Comparison of ENCODE assay signal across 9 cellular contexts in genomic region chr14:74572829-74573360, GRCh38. TPM values are rescaled to one million over a fixed set of nuclear protein-coding genes. Genes with fewer than 3 reads are reported as not detected.
A peak's percentile ranks its signal among the peaks of the same experiment; 100 is the strongest.
DNase-seq lines count a peak whose midpoint lies in the region; ATAC-seq, FAIRE-seq and TF ChIP-seq lines count a peak whose summit lies in the region.
"Had no signal": no experiment of that assay in that cellular context is flagged by ENCODE, and none has a peak within 500 bp of the region (broad histone marks: within the 10 kb centered on the region; RNA-seq: fewer than 3 reads in every experiment).

No MANE protein-coding gene starts in this region.

- peaks cover 2% of the 10 kb centered on the region for H3K27me3 Mint-ChIP-seq in neural progenitor cell (ENCODE audit: insufficient read depth, low read depth)
- H3K27me3 Mint-ChIP-seq in stimulated activated naive B cell treated with anti-CD40 and anti-IgM and Interleukin-4, amounts not matched to agents 10 μg/mL and 1 μg/mL and 100 μg/mL, for 72 hours = peaks cover 23 to 26% of the 10 kb centered on the region in 2 donors

- no peaks in the 10 kb centered on the region for H4K20me1 ChIP-seq in endothelial cell of umbilical vein (replicated peaks; ENCODE audit: control insufficient read depth, extremely low read depth, insufficient read depth, low read length)
- H4K20me1 ChIP-seq in neural progenitor cell (ENCODE audit: low read depth) = no peaks in the 10 kb centered on the region
- H4K20me1 ChIP-seq in HepG2 (ENCODE audit: insufficient read depth, low read length) = no peaks in the 10 kb centered on the region

- H3K9me1 ChIP-seq in endothelial cell of umbilical vein (replicated peaks; ENCODE audit: control insufficient read depth, extremely low read depth, insufficient read depth, low read length) = no peaks in the 10 kb centered on the region

- H3K27me3 ChIP-seq in endothelial cell of umbilical vein (ENCODE audit: control insufficient read depth in 2 of 2, insufficient read depth in 2 of 2, low read length in 2 of 2) (no peaks in the 10 kb centered on the region), neural progenitor cell (no peaks in the 10 kb centered on the region), HepG2 (ENCODE audit: control insufficient read depth in 1 of 2, insufficient read depth in 2 of 2, low read length in 2 of 2) (peaks cover 0 to 12% of the 10 kb centered on the region in 2 experiments; a peak in 2 of 5 replicates)
- H3K27me3 ChIP-seq: dorsolateral prefrontal cortex had no signal

- peak overlapping the region; percentile 56 for H3K4me3 Mint-ChIP-seq in neural progenitor cell
- no peak overlapping the region for H3K4me3 Mint-ChIP-seq in stimulated activated naive B cell treated with anti-CD40 and anti-IgM and Interleukin-4, amounts not matched to agents 10 μg/mL and 1 μg/mL and 100 μg/mL, for 72 hours

- 76% methylated on average over 10 of the region's 10 CpGs for WGBS in A549 (ENCODE audit: missing lambda C conversion rate)
- 49% methylated on average over 9 of the region's 10 CpGs for WGBS in HepG2 (ENCODE audit: low lambda C conversion rate)

- no peak for TF ChIP-seq RAD21 in A549 (conservative IDR thresholded peaks at IDR 0.05 in 1 of 2, IDR thresholded peaks at IDR 0.05 in 1 of 2)
- TF ChIP-seq RAD21 in HepG2 (CRISPR knock-in tag; IDR thresholded peaks at IDR 0.05) = no peak

- H3K36me3 ChIP-seq in endothelial cell of umbilical vein (ENCODE audit: control insufficient read depth in 2 of 2, extremely low read depth in 1 of 2, insufficient read depth in 2 of 2, low read length in 2 of 2) = peaks cover 4 to 8% of the 10 kb centered on the region in 2 experiments
- no peaks in the 10 kb centered on the region for H3K36me3 ChIP-seq in neural progenitor cell
- H3K36me3 ChIP-seq in HepG2 (replicated peaks in 1 of 2; ENCODE audit: control insufficient read depth in 1 of 2, insufficient read depth in 2 of 2, low read length in 2 of 2) = no peaks in the 10 kb centered on the region

- intact Hi-C loops in endothelial cell of umbilical vein (cut with micrococcal nuclease) = loop anchor here (1.0 to 5.0 kb wide), 3 partner anchors 7 to 81 kb away; partner anchors contain the start of genes ISCA2 and NPC2
- intact Hi-C loops in HepG2 (cut with micrococcal nuclease; ENCODE audit: unreplicated experiment) = no loop called here

- in situ Hi-C loops in HepG2 (cut with HindIII; ENCODE audit: extremely low pct_ligation_motif_present, low pct_unique_long_range_greater_than_20kb) = no loop called here

- H3K27ac ChIP-seq in A549 (peak overlapping the region; percentile 91 to 95), endothelial cell of umbilical vein (ENCODE audit: insufficient read depth, low read depth, low read length) (peak overlapping the region; percentile 92), neural progenitor cell (no peak overlapping the region), HepG2 (ENCODE audit: extremely low read length, insufficient read depth, low read length) (no peak overlapping the region)

- peaks cover 47% of the 10 kb centered on the region for H3K4me1 Mint-ChIP-seq in neural progenitor cell
- H3K4me1 Mint-ChIP-seq in stimulated activated naive B cell treated with anti-CD40 and anti-IgM and Interleukin-4, amounts not matched to agents 10 μg/mL and 1 μg/mL and 100 μg/mL, for 72 hours = peaks cover 10 to 21% of the 10 kb centered on the region in 2 donors

- H3K4me2 ChIP-seq in A549 (peak overlapping the region; percentile 80), endothelial cell of umbilical vein (ENCODE audit: insufficient read depth, low read length) (peak overlapping the region; percentile 37), neural progenitor cell (no peak overlapping the region), HepG2 (ENCODE audit: low read depth, low read length) (no peak overlapping the region)

- H2AFZ ChIP-seq in endothelial cell of umbilical vein (ENCODE audit: low read depth, low read length) = no peak overlapping the region
- H2AFZ ChIP-seq in neural progenitor cell (replicated peaks) = no peak overlapping the region
- H2AFZ ChIP-seq in HepG2 (ENCODE audit: low read length) = no peak overlapping the region

- no peak for FAIRE-seq in A549 (lab: Jason Lieb, UNC)
- FAIRE-seq in endothelial cell of umbilical vein (lab: Jason Lieb, UNC) = peak; percentile 53
- FAIRE-seq in HepG2 (lab: Jason Lieb, UNC) = no peak

- dilution Hi-C loops in endothelial cell of umbilical vein (cut with MboI; ENCODE audit: extremely low pct_ligation_motif_present, low sequenced_read_pairs) = no loop called here

- TF ChIP-seq POLR2A in A549 (IDR thresholded peaks at IDR 0.05; ENCODE audit: low read length) = no peak
- TF ChIP-seq POLR2A in endothelial cell of umbilical vein (IDR thresholded peaks at IDR 0.05; ENCODE audit: low read depth, low read length) = no peak
- TF ChIP-seq POLR2A in HepG2 (IDR thresholded peaks at IDR 0.05; ENCODE audit: insufficient read depth in 1 of 2, low read depth in 2 of 2, low read length in 2 of 2) = no peak

- no peaks in the 10 kb centered on the region for H3K9me3 ChIP-seq in A549
- H3K9me3 ChIP-seq in endothelial cell of umbilical vein (replicated peaks; ENCODE audit: control insufficient read depth, insufficient read depth, low read length) = no peaks in the 10 kb centered on the region
- no peaks in the 10 kb centered on the region for H3K9me3 ChIP-seq in neural progenitor cell (ENCODE audit: low read depth)
- no peaks in the 10 kb centered on the region for H3K9me3 ChIP-seq in HepG2 (ENCODE audit: low read length)

- H3K9me3 Mint-ChIP-seq in neural progenitor cell = no peaks in the 10 kb centered on the region
- H3K9me3 Mint-ChIP-seq in stimulated activated naive B cell treated with anti-CD40 and anti-IgM and Interleukin-4, amounts not matched to agents 10 μg/mL and 1 μg/mL and 100 μg/mL, for 72 hours = no peaks in the 10 kb centered on the region

- peak overlapping the region; percentile 50 for H3K9ac ChIP-seq in endothelial cell of umbilical vein (replicated peaks; ENCODE audit: extremely low read depth, insufficient read depth, low read length)
- no peak overlapping the region for H3K9ac ChIP-seq in neural progenitor cell
- no peak overlapping the region for H3K9ac ChIP-seq in HepG2 (ENCODE audit: insufficient read depth, low read depth, low read length)

- BruUV-seq in endothelial cell of umbilical vein (replicated peaks; lab: Mats Ljungman, UMichigan) (no TSS peak), HepG2 (replicated peaks; lab: Mats Ljungman, UMichigan) (no TSS peak)

- TF ChIP-seq CTCF in A549 (IDR thresholded peaks at IDR 0.05) (no peak), endothelial cell of umbilical vein (IDR thresholded peaks at IDR 0.05; ENCODE audit: extremely low read depth in 1 of 2, insufficient read depth in 1 of 2, low read depth in 1 of 2, low read length in 2 of 2) (no peak), neural progenitor cell (IDR thresholded peaks at IDR 0.05) (no peak), HepG2 (CRISPR knock-in tag; IDR thresholded peaks at IDR 0.05) (no peak)

- peak overlapping the region; percentile 96 for H3K27ac Mint-ChIP-seq in neural progenitor cell
- H3K27ac Mint-ChIP-seq in stimulated activated naive B cell treated with anti-CD40 and anti-IgM and Interleukin-4, amounts not matched to agents 10 μg/mL and 1 μg/mL and 100 μg/mL, for 72 hours = no peak overlapping the region

- POLR2A ChIA-PET in A549 (lab: Yijun Ruan, JAX) = interaction anchor here (0.6 to 2.9 kb wide), 6 partner anchors 10 to 80 kb away, joined by 3 to 17 read pairs (median 8); partner anchors contain the start of genes ISCA2 and NPC2
- POLR2A ChIA-PET in endothelial cell of umbilical vein (lab: Charles Lee) = interaction anchor here (0.7 kb wide), 2 partner anchors 44 to 491 kb away, joined by 3 to 4 read pairs; partner anchors contain the start of gene ACYP1
- POLR2A ChIA-PET in HepG2 (lab: Yijun Ruan, JAX) = no interaction called here

- CTCF ChIA-PET in A549 (lab: Yijun Ruan, JAX) = interaction anchor here (0.8 to 4.5 kb wide), 13 partner anchors 11 to 231 kb away, joined by 3 to 42 read pairs (median 4); partner anchors contain the start of genes LTBP2 and YLPM1
- CTCF ChIA-PET in endothelial cell of umbilical vein (lab: Charles Lee) = interaction anchor here (0.6 to 2.2 kb wide), 6 partner anchors 10 to 231 kb away, joined by 3 to 11 read pairs (median 4); partner anchors contain the start of gene LTBP2
- CTCF ChIA-PET in HepG2 (lab: Yijun Ruan, JAX; ENCODE audit: low intra/inter-chr PET ratio, low total read pairs) = no interaction called here

- no peak for DNase-seq in A549 (ENCODE audit: low read depth in 1 of 2, low spot score in 1 of 2)
- DNase-seq in NCI-H2227 treated with DMSO at 0.1 percent for 48 hours (lab: John Stamatoyannopoulos, UW) = peak; percentile 33
- DNase-seq in endothelial cell of umbilical vein (ENCODE audit: low read depth, low spot score) = peak; percentile 43
- DNase-seq in neural progenitor cell (ENCODE audit: low spot score) = no peak
- DNase-seq in stimulated activated naive B cell treated with anti-CD40 and anti-IgM and Interleukin-4, amounts not matched to agents 10 μg/mL and 1 μg/mL and 100 μg/mL, for 72 hours = no peak
- no peak for DNase-seq in DMS114 treated with DMSO at 0.1 percent for 48 hours (lab: John Stamatoyannopoulos, UW; ENCODE audit: unreplicated experiment)
- DNase-seq in AML-193 (lab: John Stamatoyannopoulos, UW) = no peak
- DNase-seq in HepG2 (ENCODE audit: low spot score) = no peak

- ATAC-seq in A549 = no peak
- ATAC-seq in stimulated activated naive B cell treated with anti-CD40 and anti-IgM and Interleukin-4, amounts not matched to agents 10 μg/mL and 1 μg/mL and 100 μg/mL, for 72 hours (replicated peaks) = no peak
- no peak; the same call in 2 of the 3 replicates for ATAC-seq in HepG2

- H3K79me2 ChIP-seq in endothelial cell of umbilical vein (ENCODE audit: control insufficient read depth, insufficient read depth, low read length) = peaks cover 84% of the 10 kb centered on the region
- H3K79me2 ChIP-seq in neural progenitor cell (ENCODE audit: low read depth) = no peaks in the 10 kb centered on the region
- no peaks in the 10 kb centered on the region for H3K79me2 ChIP-seq in HepG2 (ENCODE audit: insufficient read depth, low read length)

- TF ChIP-seq EP300 in A549 (IDR thresholded peaks at IDR 0.05) = no peak
- no peak for TF ChIP-seq EP300 in HepG2 (IDR thresholded peaks at IDR 0.05; ENCODE audit: low read depth in 2 of 2, low read length in 2 of 2)
- no peak for TF ChIP-seq EP300 in HepG2 (CRISPR knock-in tag; IDR thresholded peaks at IDR 0.05; ENCODE audit: borderline replicate concordance)

- no peaks in the 10 kb centered on the region for H3F3A ChIP-seq in neural progenitor cell (ENCODE audit: low read depth)

- H3K36me3 Mint-ChIP-seq in neural progenitor cell = no peaks in the 10 kb centered on the region
- H3K36me3 Mint-ChIP-seq in stimulated activated naive B cell treated with anti-CD40 and anti-IgM and Interleukin-4, amounts not matched to agents 10 μg/mL and 1 μg/mL and 100 μg/mL, for 72 hours = no peaks in the 10 kb centered on the region

- H3K4me3 ChIP-seq in A549 (peak overlapping the region; percentile 25; the same call in 1 of the 3 replicates), endothelial cell of umbilical vein (replicated peaks in 1 of 3; ENCODE audit: insufficient read depth in 1 of 3, low read depth in 1 of 3, low read length in 3 of 3) (no peak overlapping the region), neural progenitor cell (no peak overlapping the region), HepG2 (replicated peaks in 1 of 3; ENCODE audit: insufficient read depth in 1 of 3, low read depth in 2 of 3, low read length in 3 of 3) (no peak overlapping the region)

- H3K4me1 ChIP-seq in A549 (peaks cover 82% of the 10 kb centered on the region), endothelial cell of umbilical vein (ENCODE audit: control insufficient read depth, extremely low read depth, insufficient read depth, low read length) (peaks cover 59% of the 10 kb centered on the region), neural progenitor cell (no peaks in the 10 kb centered on the region), HepG2 (ENCODE audit: insufficient read depth, low read length) (peaks cover 31% of the 10 kb centered on the region)

RNA-seq across cellular contexts. Expression of gene LTBP2, which starts 39.1 kb away (rescaled TPM):
- polyA plus RNA-seq in A549 (2011; rRNA removed) (4.9 and 6.3 TPM in 2 replicates), A549 (2017; fragmentation: RNase III; extraction: RNeasy Plus Mini Kit Qiagen cat#74134 plus additional on column Dnase treatment) (9.9 to 17.1 TPM (median 14.4 TPM) in 3 replicates), endothelial cell of umbilical vein (208 and 209 TPM in 2 replicates), HepG2 (2011; rRNA removed) (0.41 and 0.46 TPM in 2 replicates)
- 3.3 and 5.0 TPM in 2 replicates for polyA plus RNA-seq in A549 (2012; cell fraction: cytosol; rRNA removed)
- 21.8 and 25.3 TPM in 2 replicates for polyA plus RNA-seq in A549 (2012; cell fraction: nucleus; rRNA removed)
- polyA minus RNA-seq in A549 (2011; rRNA and poly(A)+ RNA removed) = 9.0 and 9.7 TPM in 2 replicates
- total RNA-seq in endothelial cell of umbilical vein (264 and 268 TPM in 2 replicates), neural progenitor cell (ENCODE audit: low replicate concordance) (0.43 and 0.84 TPM in 2 replicates), HepG2 (2016; rRNA removed; fragmentation: Illumina TruSeq; extraction: Trizol) (0.18 and 0.20 TPM in 2 replicates)
- polyA plus RNA-seq in endothelial cell of umbilical vein (2011; cell fraction: cytosol; rRNA removed) = 182 and 200 TPM in 2 replicates
- 302 and 337 TPM in 2 replicates for polyA plus RNA-seq in endothelial cell of umbilical vein (2011; cell fraction: nucleus; rRNA removed)
- 319 and 426 TPM in 2 replicates for polyA plus RNA-seq in endothelial cell of umbilical vein (2012)
- 357 and 369 TPM in 2 replicates for polyA minus RNA-seq in endothelial cell of umbilical vein
- polyA minus RNA-seq in endothelial cell of umbilical vein (2011; cell fraction: cytosol; rRNA and poly(A)+ RNA removed) = not detected
- polyA minus RNA-seq in endothelial cell of umbilical vein (2011; cell fraction: nucleus; rRNA and poly(A)+ RNA removed) = 150 and 213 TPM in 2 replicates
- total RNA-seq in HepG2 (2016; cell fraction: cytosol; rRNA removed; fragmentation: Illumina TruSeq; extraction: Trizol; ENCODE audit: low read depth) = 0.09 TPM in 1 of 2 replicates, not detected in the other
- 0.10 and 0.41 TPM in 2 replicates for total RNA-seq in HepG2 (2016; cell fraction: insoluble cytoplasmic fraction; rRNA removed; fragmentation: Illumina TruSeq; extraction: Trizol)
- 0.06 TPM in 1 of 2 replicates, not detected in the other for total RNA-seq in HepG2 (2016; cell fraction: membrane; rRNA removed; fragmentation: Illumina TruSeq; extraction: Trizol)
- 0.28 and 0.84 TPM in 2 replicates for total RNA-seq in HepG2 (2016; cell fraction: nucleus; rRNA removed; fragmentation: Illumina TruSeq; extraction: Trizol)
- 0.32 and 0.35 TPM in 2 replicates for polyA plus RNA-seq in HepG2 (2011; cell fraction: cytosol; rRNA removed)
- polyA plus RNA-seq in HepG2 (2011; cell fraction: nucleus; rRNA removed) = 1.4 and 1.5 TPM in 2 replicates
- polyA plus RNA-seq in HepG2 (2012) = 0.27 and 0.68 TPM in 2 replicates
- 0.06 TPM in 1 of 2 replicates, not detected in the other for polyA plus RNA-seq in HepG2 (2016; cell fraction: cytosol; fragmentation: Illumina TruSeq; extraction: Trizol; ENCODE audit: low read depth)
- polyA plus RNA-seq in HepG2 (2016; cell fraction: insoluble cytoplasmic fraction; fragmentation: Illumina TruSeq; extraction: Trizol; ENCODE audit: low read depth) = 0.12 and 0.17 TPM in 2 replicates
- polyA plus RNA-seq in HepG2 (2016; cell fraction: membrane; fragmentation: Illumina TruSeq; extraction: Trizol; ENCODE audit: low read depth) = 0.07 and 0.09 TPM in 2 replicates
- 0.64 and 0.72 TPM in 2 replicates for polyA plus RNA-seq in HepG2 (2016; cell fraction: nucleus; fragmentation: Illumina TruSeq; extraction: Trizol; ENCODE audit: insufficient read depth, low read depth)
- 0.44 and 1.1 TPM in 2 replicates for polyA minus RNA-seq in HepG2 (2011; rRNA and poly(A)+ RNA removed; ENCODE audit: low replicate concordance)
- 0.35 and 0.89 TPM in 2 replicates for polyA minus RNA-seq in HepG2 (2011; cell fraction: cytosol; rRNA and poly(A)+ RNA removed)
- 0.52 and 0.99 TPM in 2 replicates for polyA minus RNA-seq in HepG2 (2011; cell fraction: nucleus; rRNA and poly(A)+ RNA removed)

Comparison
In these comparisons a context has a peak if more than half of its experiments do, and no peak if none do; other contexts are left out.
1. DNase-seq: peak in NCI-H2227 treated with DMSO at 0.1 percent for 48 hours (single experiment) and endothelial cell of umbilical vein (single experiment); none in A549 (0 of 2), neural progenitor cell (single experiment), stimulated activated naive B cell treated with anti-CD40 and anti-IgM and Interleukin-4, amounts not matched to agents 10 μg/mL and 1 μg/mL and 100 μg/mL, for 72 hours (single experiment), DMS114 treated with DMSO at 0.1 percent for 48 hours (single experiment), AML-193 (0 of 2) and HepG2 (single experiment).
2. H3K27ac ChIP-seq: peak in A549 (2 of 2) and endothelial cell of umbilical vein (single experiment); none in neural progenitor cell (single experiment) and HepG2 (single experiment).
3. H3K4me2 ChIP-seq: peak in A549 (single experiment) and endothelial cell of umbilical vein (single experiment); none in neural progenitor cell (single experiment) and HepG2 (single experiment).
4. RNA of gene LTBP2, which starts 39.1 kb away (total RNA-seq): 264 to 268 TPM in endothelial cell of umbilical vein; 0.43 to 0.84 TPM in neural progenitor cell and 0.06 to 0.84 TPM in HepG2; every median in the first group is over 100 times any median in the second.